Comparison of ENCODE assay signal across 8 cellular contexts in genomic region chr3:114299421-114299820, GRCh38. TPM values are rescaled to one million over a fixed set of nuclear protein-coding genes. Genes with fewer than 3 reads are reported as not detected.
A peak's percentile ranks its signal among the peaks of the same experiment; 100 is the strongest.
DNase-seq lines count a peak whose midpoint lies in the region; ATAC-seq and TF ChIP-seq lines count a peak whose summit lies in the region.

No MANE protein-coding gene starts in this region.

- H3K4me2 ChIP-seq in HCT116 (ENCODE audit: low read length): no peak overlapping the region

- no peaks in the 10 kb centered on the region for H3K79me2 ChIP-seq in HCT116 (ENCODE audit: insufficient read depth, low read length)

- no TSS peak for BruUV-seq in Caco-2 (replicated peaks; lab: Mats Ljungman, UMichigan)
- BruUV-seq in HCT116 (replicated peaks; lab: Mats Ljungman, UMichigan): no TSS peak

- H3K36me3 ChIP-seq in Caco-2 (ENCODE audit: control insufficient read depth, insufficient read depth, low read length): no peaks in the 10 kb centered on the region
- H3K36me3 ChIP-seq in HCT116 (ENCODE audit: control insufficient read depth in 1 of 2, insufficient read depth in 2 of 2, low read length in 2 of 2): no peaks in the 10 kb centered on the region
- H3K36me3 ChIP-seq in SJCRH30: no peaks in the 10 kb centered on the region

- CTCF ChIA-PET in Caco-2 (lab: Charles Lee) (interaction anchor here (0.6 to 1.5 kb wide), 6 partner anchors 8 to 152 kb away, joined by 3 to 14 read pairs (median 4); no protein-coding TSS in a partner anchor), HCT116 (lab: Charles Lee) (interaction anchor here (0.6 to 1.5 kb wide), 3 partner anchors 9 to 14 kb away, joined by 3 to 13 read pairs (median 3); no protein-coding TSS in a partner anchor)

- H2AFZ ChIP-seq in HCT116 (ENCODE audit: low read depth, low read length, poor library complexity, severe bottlenecking): no peak overlapping the region

- peaks cover 6% of the 10 kb centered on the region for H3K27me3 Mint-ChIP-seq in Caco-2 (ENCODE audit: insufficient read depth, unreplicated experiment)

- peak; percentile 55 for TF ChIP-seq RAD21 in HCT116 (IDR thresholded peaks at IDR 0.05; ENCODE audit: low read depth)

- peak; percentile 61 to 64 for DNase-seq in Caco-2
- peak; percentile 37 for DNase-seq in HCT116 (ENCODE audit: low read depth, low spot score)
- DNase-seq in SJCRH30: peak; percentile 56 to 71
- peak; percentile 39 for DNase-seq in effector CD4-positive, alpha-beta T cell
- DNase-seq in pons (ENCODE audit: low spot score): peak; percentile 7
- no peak for DNase-seq in kidney glomerular epithelial cell (lab: John Stamatoyannopoulos, UW)
- no peak for DNase-seq in superior temporal gyrus (ENCODE audit: extremely low spot score)
- no peak for DNase-seq in hippocampal formation (lab: John Stamatoyannopoulos, UW)

- TF ChIP-seq POLR2A in HCT116 (IDR thresholded peaks at IDR 0.05; ENCODE audit: borderline replicate concordance, extremely low read depth, insufficient read depth, insufficient read length): no peak

- no peaks in the 10 kb centered on the region for H3K9me3 ChIP-seq in Caco-2
- H3K9me3 ChIP-seq in HCT116 (ENCODE audit: control insufficient read depth in 1 of 2, insufficient read depth in 1 of 2, low read depth in 1 of 2, low read length in 2 of 2): no peaks in the 10 kb centered on the region
- H3K9me3 ChIP-seq in SJCRH30 (replicated peaks): no peaks in the 10 kb centered on the region

- peak overlapping the region; percentile 20 for H3K4me3 Mint-ChIP-seq in Caco-2 (ENCODE audit: unreplicated experiment)

- no peaks in the 10 kb centered on the region for H3K9me2 ChIP-seq in HCT116 (ENCODE audit: insufficient read depth)

- intact Hi-C loops in Caco-2 (cut with micrococcal nuclease; ENCODE audit: unreplicated experiment): loop anchor here (1.0 to 5.0 kb wide), 2 partner anchors 118 to 147 kb away; no protein-coding TSS in a partner anchor
- intact Hi-C loops in HCT116 (cut with micrococcal nuclease): no loop called here

- no peak overlapping the region for H3K27ac Mint-ChIP-seq in Caco-2 (ENCODE audit: unreplicated experiment)

- H3K27ac ChIP-seq in HCT116 (ENCODE audit: low read depth, low read length) (no peak overlapping the region), SJCRH30 (peak overlapping the region; percentile 18; the same call in 1 of the 2 replicates)

- H4K20me1 ChIP-seq in HCT116 (ENCODE audit: insufficient read depth): no peaks in the 10 kb centered on the region

- POLR2A ChIA-PET in Caco-2 (lab: Charles Lee): no interaction called here
- POLR2A ChIA-PET in HCT116 (lab: Charles Lee): no interaction called here

- H3K4me1 ChIP-seq in Caco-2: no peaks in the 10 kb centered on the region
- H3K4me1 ChIP-seq in HCT116 (ENCODE audit: control insufficient read depth in 1 of 2, insufficient read depth in 2 of 2, low read length in 2 of 2): no peaks in the 10 kb centered on the region
- H3K4me1 ChIP-seq in SJCRH30: no peaks in the 10 kb centered on the region

- H3K36me3 Mint-ChIP-seq in Caco-2 (ENCODE audit: insufficient read depth, unreplicated experiment): no peaks in the 10 kb centered on the region

- H3K9me3 Mint-ChIP-seq in Caco-2 (ENCODE audit: unreplicated experiment): no peaks in the 10 kb centered on the region

- H3K27me3 ChIP-seq in Caco-2 (replicated peaks; ENCODE audit: control insufficient read depth, insufficient read depth, low read length) (no peaks in the 10 kb centered on the region), HCT116 (ENCODE audit: insufficient read depth, low read length) (no peaks in the 10 kb centered on the region), SJCRH30 (no peaks in the 10 kb centered on the region)

- ATAC-seq in HCT116: peak; percentile 96

- H3K4me3 ChIP-seq in Caco-2 (ENCODE audit: low read depth, low read length): no peak overlapping the region
- no peak overlapping the region for H3K4me3 ChIP-seq in HCT116 (replicated peaks in 1 of 2; ENCODE audit: low read depth in 1 of 2, low read length in 2 of 2)
- peak overlapping the region; percentile 43 for H3K4me3 ChIP-seq in SJCRH30

- TF ChIP-seq CTCF in Caco-2 (IDR thresholded peaks at IDR 0.05; ENCODE audit: insufficient read depth in 1 of 2, low read depth in 1 of 2, low read length in 1 of 2, severe bottlenecking in 1 of 2, unreplicated experiment in 1 of 2): peak; percentile 39 to 81
- TF ChIP-seq CTCF in HCT116 (IDR thresholded peaks at IDR 0.05 in 2 of 3, conservative IDR thresholded peaks at IDR 0.05 in 1 of 3; ENCODE audit: borderline replicate concordance in 1 of 3, insufficient read depth in 1 of 3, low read depth in 2 of 3, low read length in 2 of 3): peak; percentile 34 to 77 (median 65); a peak in 5 of 6 replicates

- RAD21 ChIA-PET in HCT116 (lab: Charles Lee; ENCODE audit: low non-redundant PET in 1 of 2, low total read pairs in 2 of 2, uncharacterized antibody in 2 of 2, unreplicated experiment in 2 of 2): interaction anchor here (0.6 to 0.8 kb wide), 2 partner anchors 22 to 119 kb away, joined by 3 read pairs; no protein-coding TSS in a partner anchor

- H3K9ac ChIP-seq in HCT116 (ENCODE audit: low read length): no peak overlapping the region

- no peaks in the 10 kb centered on the region for H3K4me1 Mint-ChIP-seq in Caco-2 (ENCODE audit: low read depth, unreplicated experiment)

TF ChIP-seq in HCT116, 20 proteins besides CTCF, POLR2A, EP300 and RAD21:
- TF ChIP-seq MAX (IDR thresholded peaks at IDR 0.05) (no peak), SP1 (IDR thresholded peaks at IDR 0.05; ENCODE audit: low read depth) (no peak), POLR2AphosphoS5 (IDR thresholded peaks at IDR 0.05; ENCODE audit: low read depth, low read length) (no peak), REST (IDR thresholded peaks at IDR 0.05; ENCODE audit: low read depth) (no peak), ZFX (IDR thresholded peaks at IDR 0.05) (no peak)

RNA-seq across cellular contexts. Expression of gene TIGIT, which starts 5.6 kb away (rescaled TPM):
- total RNA-seq in Caco-2 (2022) (not detected in 2 replicates), HCT116 (2021; ENCODE audit: unreplicated experiment) (0.07 TPM)
- 0.01 and 0.05 TPM in 2 replicates for polyA plus RNA-seq in HCT116 (2012)
- total RNA-seq in SJCRH30 (2014; rRNA removed; shearing (Covaris generic)): 0.05 and 0.08 TPM in 2 replicates

Comparison
In these comparisons a context has a peak if more than half of its experiments do, and no peak if none do; other contexts are left out.
1. DNase-seq: peak in Caco-2 (2 of 2), HCT116 (single experiment), SJCRH30 (2 of 2), effector CD4-positive, alpha-beta T cell (single experiment) and pons (single experiment); none in kidney glomerular epithelial cell (single experiment), superior temporal gyrus (single experiment) and hippocampal formation (0 of 2).